8 cellular contexts compared by ENCODE assay signal in the genomic region with DNA sequence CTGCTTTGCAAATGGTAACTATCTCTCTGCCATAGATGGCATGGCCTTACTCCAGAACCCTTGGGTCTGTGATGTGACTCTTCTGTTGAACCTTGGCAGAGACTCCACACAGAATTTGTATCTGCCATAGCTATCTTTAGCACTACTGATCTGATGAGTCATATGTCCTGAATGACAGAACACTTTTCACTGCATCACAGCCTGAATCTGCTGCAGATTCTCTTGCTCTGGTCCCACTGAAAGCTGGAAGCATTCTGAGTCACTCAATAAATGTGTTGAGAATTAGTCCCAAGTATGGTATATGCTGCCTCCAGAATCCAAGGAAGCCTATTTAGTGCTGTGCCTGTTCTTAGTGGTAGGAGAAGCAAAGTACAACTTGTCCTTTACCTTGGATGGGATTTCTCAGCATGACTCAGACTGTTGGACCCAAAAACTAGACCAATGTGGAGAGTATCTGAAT. TPM values are rescaled to one million over a fixed set of nuclear protein-coding genes. Genes with fewer than 3 reads are reported as not detected.
DNase-seq lines count a peak whose midpoint lies in the region; ATAC-seq, FAIRE-seq and TF ChIP-seq lines count a peak whose summit lies in the region.

No MANE protein-coding gene starts in this region.

- no peaks in the 10 kb centered on the region for H3K79me2 ChIP-seq in astrocyte (ENCODE audit: insufficient read depth, low read length)

- peak; percentile 86 for DNase-seq in astrocyte (ENCODE audit: low read depth)
- DNase-seq in osteocyte (ENCODE audit: extremely low spot score, unreplicated experiment): no peak
- no peak for DNase-seq in NCI-H748 (lab: John Stamatoyannopoulos, UW; ENCODE audit: unreplicated experiment)
- DNase-seq in central memory CD4-positive, alpha-beta T cell: no peak
- DNase-seq in effector memory CD4-positive, alpha-beta T cell: no peak

- H4K20me1 ChIP-seq in astrocyte (ENCODE audit: insufficient read depth, low read length): no peaks in the 10 kb centered on the region

- H3K27me3 Mint-ChIP-seq in astrocyte (ENCODE audit: low read depth, unreplicated experiment): peaks cover 3% of the 10 kb centered on the region
- H3K27me3 Mint-ChIP-seq in osteocyte (ENCODE audit: unreplicated experiment): no peaks in the 10 kb centered on the region

- H3K4me3 Mint-ChIP-seq in astrocyte (ENCODE audit: unreplicated experiment) (no peak overlapping the region), osteocyte (ENCODE audit: unreplicated experiment) (no peak overlapping the region)

- TF ChIP-seq POLR2A in GM18505 (IDR thresholded peaks at IDR 0.05; ENCODE audit: borderline replicate concordance, extremely low read depth, insufficient read depth, insufficient read length): no peak

- no peaks in the 10 kb centered on the region for H3K9me3 ChIP-seq in astrocyte (ENCODE audit: insufficient read depth, low read depth, low read length)
- no peaks in the 10 kb centered on the region for H3K9me3 ChIP-seq in effector memory CD4-positive, alpha-beta T cell (ENCODE audit: control insufficient read depth, low read length)

- no peak overlapping the region for H3K4me3 ChIP-seq in astrocyte (ENCODE audit: insufficient read depth, low read depth, low read length)
- no peak overlapping the region for H3K4me3 ChIP-seq in effector memory CD4-positive, alpha-beta T cell (ENCODE audit: insufficient read depth, low read depth, low read length, poor library complexity, severe bottlenecking)

- peak overlapping the region; percentile 14 for H3K4me2 ChIP-seq in astrocyte (ENCODE audit: low read length)

- H3K9me3 Mint-ChIP-seq in astrocyte (ENCODE audit: unreplicated experiment): no peaks in the 10 kb centered on the region
- no peaks in the 10 kb centered on the region for H3K9me3 Mint-ChIP-seq in osteocyte (ENCODE audit: unreplicated experiment)

- FAIRE-seq in astrocyte (lab: Jason Lieb, UNC): peak; percentile 100

- ATAC-seq in GM18858 (IDR thresholded peaks at IDR 0.05; ENCODE audit: unreplicated experiment) (peak; percentile 83), HG03025 (IDR thresholded peaks at IDR 0.05; ENCODE audit: low FRiP score, unreplicated experiment) (peak; percentile 51), GM18505 (IDR thresholded peaks at IDR 0.05; ENCODE audit: unreplicated experiment) (no peak)

- no peaks in the 10 kb centered on the region for H3K36me3 ChIP-seq in astrocyte (ENCODE audit: insufficient read depth, low read length)
- H3K36me3 ChIP-seq in effector memory CD4-positive, alpha-beta T cell (ENCODE audit: control insufficient read depth, insufficient read depth, low read length): no peaks in the 10 kb centered on the region

- H3K9ac ChIP-seq in astrocyte (ENCODE audit: low read length): no peak overlapping the region

- H2AFZ ChIP-seq in astrocyte (ENCODE audit: low read depth, low read length): no peak overlapping the region

- H3K27ac Mint-ChIP-seq in astrocyte (ENCODE audit: unreplicated experiment) (peak overlapping the region; percentile 67), osteocyte (ENCODE audit: unreplicated experiment) (peak overlapping the region; percentile 69)

- H3K4me1 ChIP-seq in astrocyte (ENCODE audit: insufficient read depth, low read length): peaks cover 14% of the 10 kb centered on the region
- no peaks in the 10 kb centered on the region for H3K4me1 ChIP-seq in effector memory CD4-positive, alpha-beta T cell (ENCODE audit: control insufficient read depth, insufficient read depth, low read length, poor library complexity, severe bottlenecking)

- H3K4me1 Mint-ChIP-seq in astrocyte (ENCODE audit: low read depth, unreplicated experiment): peaks cover 23% of the 10 kb centered on the region
- peaks cover 17% of the 10 kb centered on the region for H3K4me1 Mint-ChIP-seq in osteocyte (ENCODE audit: unreplicated experiment)

- H3K36me3 Mint-ChIP-seq in astrocyte (ENCODE audit: low read depth, unreplicated experiment): no peaks in the 10 kb centered on the region
- H3K36me3 Mint-ChIP-seq in osteocyte (ENCODE audit: unreplicated experiment): no peaks in the 10 kb centered on the region

- H3K27ac ChIP-seq in astrocyte (ENCODE audit: low read depth, low read length): peak overlapping the region; percentile 41
- no peak overlapping the region for H3K27ac ChIP-seq in effector memory CD4-positive, alpha-beta T cell (ENCODE audit: insufficient read depth, low read length, poor library complexity, severe bottlenecking)

- TF ChIP-seq CTCF in astrocyte (IDR thresholded peaks at IDR 0.05; ENCODE audit: insufficient read depth, low read depth, low read length) (no peak), osteocyte (IDR thresholded peaks at IDR 0.05) (no peak)

- no peaks in the 10 kb centered on the region for H3K27me3 ChIP-seq in astrocyte (ENCODE audit: insufficient read depth, low read length)
- H3K27me3 ChIP-seq in effector memory CD4-positive, alpha-beta T cell (replicated peaks; ENCODE audit: control insufficient read depth, insufficient read depth, low read length, poor library complexity, severe bottlenecking): no peaks in the 10 kb centered on the region

RNA-seq across cellular contexts. Expression of gene ANKRD1, which starts 39.5 kb away (rescaled TPM):
- total RNA-seq in astrocyte (841 and 913 TPM in 2 replicates), osteocyte (4.9 and 5.8 TPM in 2 replicates)

Comparison
In these comparisons a context has a peak if more than half of its experiments do, and no peak if none do; other contexts are left out.
1. RNA of gene ANKRD1, which starts 39.5 kb away (total RNA-seq): 841 to 913 TPM in astrocyte; 4.9 to 5.8 TPM in osteocyte; every median in the first group is over 100 times any median in the second.